In genomic region chr7:33459340-33459751, GRCh38 we compare ENCODE assay signal across 8 cellular contexts.
A peak's percentile ranks its signal among the peaks of the same experiment; 100 is the strongest.
DNase-seq lines count a peak whose midpoint lies in the region; ATAC-seq and TF ChIP-seq lines count a peak whose summit lies in the region.

No MANE protein-coding gene starts in this region.

- H3K4me3 ChIP-seq in astrocyte of the spinal cord (ENCODE audit: low read depth, low read length), result no peak overlapping the region

- H3K4me3 Mint-ChIP-seq in CD14-positive monocyte, result no peak overlapping the region

- DNase-seq in NCI-H748 (lab: John Stamatoyannopoulos, UW; ENCODE audit: unreplicated experiment), result peak; percentile 47
- DNase-seq in NCI-H748 treated with DMSO at 0.1 percent for 48 hours (lab: John Stamatoyannopoulos, UW), result no peak
- DNase-seq in NCI-H1694 (lab: John Stamatoyannopoulos, UW), result peak; percentile 15
- peak; percentile 58 for DNase-seq in astrocyte of the spinal cord (ENCODE audit: low read depth, low spot score)
- DNase-seq in left colon, result no peak
- DNase-seq in UCSD-AML1 (lab: John Stamatoyannopoulos, UW; ENCODE audit: unreplicated experiment), result no peak
- DNase-seq in CD14-positive monocyte (ENCODE audit: low spot score), result no peak

- no peak overlapping the region for H3K27ac Mint-ChIP-seq in CD14-positive monocyte

- H3K9me3 Mint-ChIP-seq in CD14-positive monocyte, result peaks cover 0 to 2% (median 0%) of the 10 kb centered on the region in 7 donors

- ATAC-seq in left colon (peak; percentile 80), GM18909 (IDR thresholded peaks at IDR 0.05; ENCODE audit: poor library complexity, unreplicated experiment) (no peak)

- in situ Hi-C loops in astrocyte of the spinal cord (cut with HindIII; ENCODE audit: low sequenced_read_pairs), result no loop called here

- no peaks in the 10 kb centered on the region for H3K36me3 Mint-ChIP-seq in CD14-positive monocyte

- TF ChIP-seq CTCF in astrocyte of the spinal cord (IDR thresholded peaks at IDR 0.05; ENCODE audit: low read depth, low read length) (peak; percentile 55), CD14-positive monocyte (IDR thresholded peaks at IDR 0.05) (no peak)

- intact Hi-C loops in left colon (cut with DNase I, micrococcal nuclease), result no loop called here
- intact Hi-C loops in CD14-positive monocyte (cut with micrococcal nuclease), result no loop called here

- no peaks in the 10 kb centered on the region for H3K4me1 Mint-ChIP-seq in CD14-positive monocyte

- peaks cover 0 to 1% (median 0%) of the 10 kb centered on the region in 3 donors for H3K27me3 Mint-ChIP-seq in CD14-positive monocyte (ENCODE audit: low read depth in 3 of 3)

Comparison
In these comparisons a context has a peak if more than half of its experiments do, and no peak if none do; other contexts are left out.
1. DNase-seq: peak in NCI-H748 (single experiment), NCI-H1694 (single experiment) and astrocyte of the spinal cord (single experiment); none in NCI-H748 treated with DMSO at 0.1 percent for 48 hours (single experiment), left colon (0 of 2), UCSD-AML1 (single experiment) and CD14-positive monocyte (single experiment).